ENCODE assay signal across 1 cellular context in the genomic region with DNA sequence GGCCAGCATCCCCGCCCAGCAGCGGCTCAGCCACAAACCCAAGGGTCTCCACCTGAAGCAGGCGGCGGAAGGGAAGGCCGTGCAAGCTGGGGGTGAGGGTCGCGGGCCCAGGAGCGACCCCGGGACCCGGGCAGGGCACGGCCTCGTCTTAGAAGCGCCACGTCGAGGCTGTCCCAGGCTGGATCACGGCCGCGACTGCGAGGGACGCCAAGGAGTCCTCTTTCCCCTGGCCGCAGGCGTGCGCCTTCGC.
TF ChIP-seq lines count a peak whose summit lies in the region.

No MANE protein-coding gene starts in this region.

TF ChIP-seq in HepG2, 621 proteins besides CTCF, POLR2A, EP300 and RAD21 (continued from another document):
- TF ChIP-seq ARID5B (CRISPR knock-in tag; IDR thresholded peaks at IDR 0.05) (0 out of 2 replicates have a peak, but pooled peaks have one; percentile 18), ZNF329 (CRISPR knock-in tag; IDR thresholded peaks at IDR 0.05; ENCODE audit: low read depth) (0 out of 2 replicates have a peak, but pooled peaks have one; percentile 32), DZIP1 (CRISPR knock-in tag; IDR thresholded peaks at IDR 0.05) (peak; percentile 75; the same call in 1 of the 2 replicates), ZNF710 (CRISPR knock-in tag; IDR thresholded peaks at IDR 0.05; ENCODE audit: borderline replicate concordance) (0 out of 2 replicates have a peak, but pooled peaks have one; percentile 28), SALL2 (CRISPR knock-in tag; IDR thresholded peaks at IDR 0.05) (no peak), IRF1 (CRISPR knock-in tag; IDR thresholded peaks at IDR 0.05; ENCODE audit: low read depth) (0 out of 2 replicates have a peak, but pooled peaks have one; percentile 34), FOXK1 (CRISPR knock-in tag; IDR thresholded peaks at IDR 0.05; ENCODE audit: borderline replicate concordance, low read depth) (0 out of 2 replicates have a peak, but pooled peaks have one; percentile 8), ATF7-NPFF (CRISPR knock-in tag; IDR thresholded peaks at IDR 0.05; ENCODE audit: low read depth) (peak; percentile 54; the same call in 1 of the 2 replicates), ZNF792 (CRISPR knock-in tag; IDR thresholded peaks at IDR 0.05) (0 out of 2 replicates have a peak, but pooled peaks have one; percentile 1), ZNF709 (CRISPR knock-in tag; IDR thresholded peaks at IDR 0.05) (no peak), ZFAT (CRISPR knock-in tag; conservative IDR thresholded peaks at IDR 0.05) (0 out of 2 replicates have a peak, but pooled peaks have one; percentile 37), ZNF350 (CRISPR knock-in tag; IDR thresholded peaks at IDR 0.05; ENCODE audit: borderline replicate concordance, low read depth) (0 out of 2 replicates have a peak, but pooled peaks have one; percentile 62), HDAC6 (IDR thresholded peaks at IDR 0.05; ENCODE audit: low read depth, low read length) (no peak), KLF16 (CRISPR knock-in tag; IDR thresholded peaks at IDR 0.05) (peak in 1 of 2 experiments; percentile 35; a peak in 2 of 4 replicates), JARID2 (CRISPR knock-in tag; IDR thresholded peaks at IDR 0.05; ENCODE audit: insufficient replicate concordance) (no peak), ZBTB7A (CRISPR knock-in tag; IDR thresholded peaks at IDR 0.05) (peak; percentile 81), IKZF4 (CRISPR knock-in tag; IDR thresholded peaks at IDR 0.05; ENCODE audit: borderline replicate concordance, low read depth, not compliant biosample characterization) (peak; percentile 16), PLSCR1 (CRISPR knock-in tag; IDR thresholded peaks at IDR 0.05; ENCODE audit: borderline replicate concordance) (no peak), GTF2F1 (IDR thresholded peaks at IDR 0.05; ENCODE audit: low read length) (no peak), KMT2B (CRISPR knock-in tag; IDR thresholded peaks at IDR 0.05) (no peak), ARHGAP35 (CRISPR knock-in tag; IDR thresholded peaks at IDR 0.05; ENCODE audit: borderline replicate concordance) (peak; percentile 95), ZSCAN20 (CRISPR knock-in tag; IDR thresholded peaks at IDR 0.05; ENCODE audit: borderline replicate concordance) (peak; percentile 84; the same call in 1 of the 2 replicates), FOSL2 (CRISPR knock-in tag; IDR thresholded peaks at IDR 0.05) (0 out of 2 replicates have a peak, but pooled peaks have one; percentile 9)
- TF ChIP-seq, protein P1, sequence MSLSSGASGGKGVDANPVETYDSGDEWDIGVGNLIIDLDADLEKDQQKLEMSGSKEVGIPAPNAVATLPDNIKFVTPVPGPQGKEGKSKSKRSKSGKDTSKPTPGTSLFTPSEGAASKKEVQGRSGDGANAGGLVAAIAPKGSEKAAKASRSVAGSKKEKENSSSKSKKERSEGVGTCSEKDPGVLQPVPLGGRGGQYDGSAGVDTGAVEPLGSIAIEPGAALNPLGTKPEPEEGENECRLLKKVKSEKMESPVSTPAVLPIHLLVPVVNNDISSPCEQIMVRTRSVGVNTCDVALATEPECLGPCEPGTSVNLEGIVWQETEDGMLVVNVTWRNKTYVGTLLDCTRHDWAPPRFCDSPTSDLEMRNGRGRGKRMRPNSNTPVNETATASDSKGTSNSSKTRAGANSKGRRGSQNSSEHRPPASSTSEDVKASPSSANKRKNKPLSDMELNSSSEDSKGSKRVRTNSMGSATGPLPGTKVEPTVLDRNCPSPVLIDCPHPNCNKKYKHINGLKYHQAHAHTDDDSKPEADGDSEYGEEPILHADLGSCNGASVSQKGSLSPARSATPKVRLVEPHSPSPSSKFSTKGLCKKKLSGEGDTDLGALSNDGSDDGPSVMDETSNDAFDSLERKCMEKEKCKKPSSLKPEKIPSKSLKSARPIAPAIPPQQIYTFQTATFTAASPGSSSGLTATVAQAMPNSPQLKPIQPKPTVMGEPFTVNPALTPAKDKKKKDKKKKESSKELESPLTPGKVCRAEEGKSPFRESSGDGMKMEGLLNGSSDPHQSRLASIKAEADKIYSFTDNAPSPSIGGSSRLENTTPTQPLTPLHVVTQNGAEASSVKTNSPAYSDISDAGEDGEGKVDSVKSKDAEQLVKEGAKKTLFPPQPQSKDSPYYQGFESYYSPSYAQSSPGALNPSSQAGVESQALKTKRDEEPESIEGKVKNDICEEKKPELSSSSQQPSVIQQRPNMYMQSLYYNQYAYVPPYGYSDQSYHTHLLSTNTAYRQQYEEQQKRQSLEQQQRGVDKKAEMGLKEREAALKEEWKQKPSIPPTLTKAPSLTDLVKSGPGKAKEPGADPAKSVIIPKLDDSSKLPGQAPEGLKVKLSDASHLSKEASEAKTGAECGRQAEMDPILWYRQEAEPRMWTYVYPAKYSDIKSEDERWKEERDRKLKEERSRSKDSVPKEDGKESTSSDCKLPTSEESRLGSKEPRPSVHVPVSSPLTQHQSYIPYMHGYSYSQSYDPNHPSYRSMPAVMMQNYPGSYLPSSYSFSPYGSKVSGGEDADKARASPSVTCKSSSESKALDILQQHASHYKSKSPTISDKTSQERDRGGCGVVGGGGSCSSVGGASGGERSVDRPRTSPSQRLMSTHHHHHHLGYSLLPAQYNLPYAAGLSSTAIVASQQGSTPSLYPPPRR (CRISPR knock-in tag; IDR thresholded peaks at IDR 0.05; ENCODE audit: borderline replicate concordance): 0 out of 2 replicates have a peak, but pooled peaks have one; percentile 48
- TF ChIP-seq, protein P2, sequence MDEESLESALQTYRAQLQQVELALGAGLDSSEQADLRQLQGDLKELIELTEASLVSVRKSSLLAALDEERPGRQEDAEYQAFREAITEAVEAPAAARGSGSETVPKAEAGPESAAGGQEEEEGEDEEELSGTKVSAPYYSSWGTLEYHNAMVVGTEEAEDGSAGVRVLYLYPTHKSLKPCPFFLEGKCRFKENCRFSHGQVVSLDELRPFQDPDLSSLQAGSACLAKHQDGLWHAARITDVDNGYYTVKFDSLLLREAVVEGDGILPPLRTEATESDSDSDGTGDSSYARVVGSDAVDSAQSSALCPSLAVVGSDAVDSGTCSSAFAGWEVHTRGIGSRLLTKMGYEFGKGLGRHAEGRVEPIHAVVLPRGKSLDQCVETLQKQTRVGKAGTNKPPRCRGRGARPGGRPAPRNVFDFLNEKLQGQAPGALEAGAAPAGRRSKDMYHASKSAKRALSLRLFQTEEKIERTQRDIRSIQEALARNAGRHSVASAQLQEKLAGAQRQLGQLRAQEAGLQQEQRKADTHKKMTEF (CRISPR knock-in tag; IDR thresholded peaks at IDR 0.05): no peak
